In genomic region chr2:230738924-230739323, GRCh38 we compare ENCODE assay signal across 1 cellular context.
TF ChIP-seq lines count a peak whose summit lies in the region.

No MANE protein-coding gene starts in this region.

TF ChIP-seq in HepG2, 621 proteins besides CTCF, POLR2A, EP300 and RAD21 (continued from another document and continues in another):
- TF ChIP-seq E2F1 (CRISPR knock-in tag; IDR thresholded peaks at IDR 0.05) (no peak), ARNT (IDR thresholded peaks at IDR 0.05) (no peak), TCF12 (IDR thresholded peaks at IDR 0.05) (no peak), TCF12 (CRISPR knock-in tag; IDR thresholded peaks at IDR 0.05) (peak; percentile 44; the same call in 1 of the 2 replicates), ZNF224 (CRISPR knock-in tag; IDR thresholded peaks at IDR 0.05) (no peak), ARID5B (CRISPR knock-in tag; IDR thresholded peaks at IDR 0.05) (peak; percentile 99), ZNF614 (CRISPR knock-in tag; IDR thresholded peaks at IDR 0.05; ENCODE audit: borderline replicate concordance) (peak; percentile 25; the same call in 1 of the 2 replicates), RFX5 (IDR thresholded peaks at IDR 0.05; ENCODE audit: low read depth, low read length) (no peak), PPARG (CRISPR knock-in tag; conservative IDR thresholded peaks at IDR 0.05) (peak; percentile 95), ZFP36L1 (CRISPR knock-in tag; IDR thresholded peaks at IDR 0.05) (no peak), ZNF790 (CRISPR knock-in tag; IDR thresholded peaks at IDR 0.05; ENCODE audit: borderline replicate concordance) (no peak), ZC3H13 (CRISPR knock-in tag; IDR thresholded peaks at IDR 0.05) (no peak), JUND (CRISPR knock-in tag; IDR thresholded peaks at IDR 0.05) (no peak), SATB2 (CRISPR knock-in tag; IDR thresholded peaks at IDR 0.05) (no peak), ZNF251 (CRISPR knock-in tag; IDR thresholded peaks at IDR 0.05) (no peak), ZNF556 (CRISPR knock-in tag; IDR thresholded peaks at IDR 0.05; ENCODE audit: borderline replicate concordance) (no peak; the same call in 1 of the 2 replicates), CAMTA2 (CRISPR knock-in tag; IDR thresholded peaks at IDR 0.05; ENCODE audit: borderline replicate concordance) (no peak), NR0B2 (CRISPR knock-in tag; IDR thresholded peaks at IDR 0.05) (no peak), CBFB (CRISPR knock-in tag; IDR thresholded peaks at IDR 0.05) (peak; percentile 82; the same call in 1 of the 2 replicates), TAF15 (IDR thresholded peaks at IDR 0.05; ENCODE audit: low read depth, low read length, poor library complexity, severe bottlenecking) (no peak), ZNF142 (CRISPR knock-in tag; IDR thresholded peaks at IDR 0.05) (no peak), NFATC3 (CRISPR knock-in tag; IDR thresholded peaks at IDR 0.05) (no peak)
- TF ChIP-seq, protein P1, sequence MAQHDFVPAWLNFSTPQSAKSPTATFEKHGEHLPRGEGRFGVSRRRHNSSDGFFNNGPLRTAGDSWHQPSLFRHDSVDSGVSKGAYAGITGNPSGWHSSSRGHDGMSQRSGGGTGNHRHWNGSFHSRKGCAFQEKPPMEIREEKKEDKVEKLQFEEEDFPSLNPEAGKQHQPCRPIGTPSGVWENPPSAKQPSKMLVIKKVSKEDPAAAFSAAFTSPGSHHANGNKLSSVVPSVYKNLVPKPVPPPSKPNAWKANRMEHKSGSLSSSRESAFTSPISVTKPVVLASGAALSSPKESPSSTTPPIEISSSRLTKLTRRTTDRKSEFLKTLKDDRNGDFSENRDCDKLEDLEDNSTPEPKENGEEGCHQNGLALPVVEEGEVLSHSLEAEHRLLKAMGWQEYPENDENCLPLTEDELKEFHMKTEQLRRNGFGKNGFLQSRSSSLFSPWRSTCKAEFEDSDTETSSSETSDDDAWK (CRISPR knock-in tag; IDR thresholded peaks at IDR 0.05), result no peak
- TF ChIP-seq, protein P2, sequence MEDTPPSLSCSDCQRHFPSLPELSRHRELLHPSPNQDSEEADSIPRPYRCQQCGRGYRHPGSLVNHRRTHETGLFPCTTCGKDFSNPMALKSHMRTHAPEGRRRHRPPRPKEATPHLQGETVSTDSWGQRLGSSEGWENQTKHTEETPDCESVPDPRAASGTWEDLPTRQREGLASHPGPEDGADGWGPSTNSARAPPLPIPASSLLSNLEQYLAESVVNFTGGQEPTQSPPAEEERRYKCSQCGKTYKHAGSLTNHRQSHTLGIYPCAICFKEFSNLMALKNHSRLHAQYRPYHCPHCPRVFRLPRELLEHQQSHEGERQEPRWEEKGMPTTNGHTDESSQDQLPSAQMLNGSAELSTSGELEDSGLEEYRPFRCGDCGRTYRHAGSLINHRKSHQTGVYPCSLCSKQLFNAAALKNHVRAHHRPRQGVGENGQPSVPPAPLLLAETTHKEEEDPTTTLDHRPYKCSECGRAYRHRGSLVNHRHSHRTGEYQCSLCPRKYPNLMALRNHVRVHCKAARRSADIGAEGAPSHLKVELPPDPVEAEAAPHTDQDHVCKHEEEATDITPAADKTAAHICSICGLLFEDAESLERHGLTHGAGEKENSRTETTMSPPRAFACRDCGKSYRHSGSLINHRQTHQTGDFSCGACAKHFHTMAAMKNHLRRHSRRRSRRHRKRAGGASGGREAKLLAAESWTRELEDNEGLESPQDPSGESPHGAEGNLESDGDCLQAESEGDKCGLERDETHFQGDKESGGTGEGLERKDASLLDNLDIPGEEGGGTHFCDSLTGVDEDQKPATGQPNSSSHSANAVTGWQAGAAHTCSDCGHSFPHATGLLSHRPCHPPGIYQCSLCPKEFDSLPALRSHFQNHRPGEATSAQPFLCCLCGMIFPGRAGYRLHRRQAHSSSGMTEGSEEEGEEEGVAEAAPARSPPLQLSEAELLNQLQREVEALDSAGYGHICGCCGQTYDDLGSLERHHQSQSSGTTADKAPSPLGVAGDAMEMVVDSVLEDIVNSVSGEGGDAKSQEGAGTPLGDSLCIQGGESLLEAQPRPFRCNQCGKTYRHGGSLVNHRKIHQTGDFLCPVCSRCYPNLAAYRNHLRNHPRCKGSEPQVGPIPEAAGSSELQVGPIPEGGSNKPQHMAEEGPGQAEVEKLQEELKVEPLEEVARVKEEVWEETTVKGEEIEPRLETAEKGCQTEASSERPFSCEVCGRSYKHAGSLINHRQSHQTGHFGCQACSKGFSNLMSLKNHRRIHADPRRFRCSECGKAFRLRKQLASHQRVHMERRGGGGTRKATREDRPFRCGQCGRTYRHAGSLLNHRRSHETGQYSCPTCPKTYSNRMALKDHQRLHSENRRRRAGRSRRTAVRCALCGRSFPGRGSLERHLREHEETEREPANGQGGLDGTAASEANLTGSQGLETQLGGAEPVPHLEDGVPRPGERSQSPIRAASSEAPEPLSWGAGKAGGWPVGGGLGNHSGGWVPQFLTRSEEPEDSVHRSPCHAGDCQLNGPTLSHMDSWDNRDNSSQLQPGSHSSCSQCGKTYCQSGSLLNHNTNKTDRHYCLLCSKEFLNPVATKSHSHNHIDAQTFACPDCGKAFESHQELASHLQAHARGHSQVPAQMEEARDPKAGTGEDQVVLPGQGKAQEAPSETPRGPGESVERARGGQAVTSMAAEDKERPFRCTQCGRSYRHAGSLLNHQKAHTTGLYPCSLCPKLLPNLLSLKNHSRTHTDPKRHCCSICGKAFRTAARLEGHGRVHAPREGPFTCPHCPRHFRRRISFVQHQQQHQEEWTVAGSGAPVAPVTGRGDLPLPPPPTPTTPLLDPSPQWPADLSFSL (CRISPR knock-in tag; IDR thresholded peaks at IDR 0.05), result no peak
- TF ChIP-seq, protein P3, sequence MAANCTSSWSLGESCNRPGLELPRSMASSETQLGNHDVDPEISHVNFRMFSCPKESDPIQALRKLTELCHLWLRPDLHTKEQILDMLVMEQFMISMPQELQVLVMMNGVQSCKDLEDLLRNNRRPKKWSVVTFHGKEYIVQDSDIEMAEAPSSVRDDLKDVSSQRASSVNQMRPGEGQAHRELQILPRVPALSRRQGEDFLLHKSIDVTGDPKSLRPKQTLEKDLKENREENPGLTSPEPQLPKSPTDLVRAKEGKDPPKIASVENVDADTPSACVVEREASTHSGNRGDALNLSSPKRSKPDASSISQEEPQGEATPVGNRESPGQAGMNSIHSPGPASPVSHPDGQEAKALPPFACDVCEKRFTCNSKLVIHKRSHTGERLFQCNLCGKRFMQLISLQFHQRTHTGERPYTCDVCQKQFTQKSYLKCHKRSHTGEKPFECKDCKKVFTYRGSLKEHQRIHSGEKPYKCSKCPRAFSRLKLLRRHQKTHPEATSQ (CRISPR knock-in tag; IDR thresholded peaks at IDR 0.05; ENCODE audit: borderline replicate concordance), result no peak
- TF ChIP-seq, protein P4, sequence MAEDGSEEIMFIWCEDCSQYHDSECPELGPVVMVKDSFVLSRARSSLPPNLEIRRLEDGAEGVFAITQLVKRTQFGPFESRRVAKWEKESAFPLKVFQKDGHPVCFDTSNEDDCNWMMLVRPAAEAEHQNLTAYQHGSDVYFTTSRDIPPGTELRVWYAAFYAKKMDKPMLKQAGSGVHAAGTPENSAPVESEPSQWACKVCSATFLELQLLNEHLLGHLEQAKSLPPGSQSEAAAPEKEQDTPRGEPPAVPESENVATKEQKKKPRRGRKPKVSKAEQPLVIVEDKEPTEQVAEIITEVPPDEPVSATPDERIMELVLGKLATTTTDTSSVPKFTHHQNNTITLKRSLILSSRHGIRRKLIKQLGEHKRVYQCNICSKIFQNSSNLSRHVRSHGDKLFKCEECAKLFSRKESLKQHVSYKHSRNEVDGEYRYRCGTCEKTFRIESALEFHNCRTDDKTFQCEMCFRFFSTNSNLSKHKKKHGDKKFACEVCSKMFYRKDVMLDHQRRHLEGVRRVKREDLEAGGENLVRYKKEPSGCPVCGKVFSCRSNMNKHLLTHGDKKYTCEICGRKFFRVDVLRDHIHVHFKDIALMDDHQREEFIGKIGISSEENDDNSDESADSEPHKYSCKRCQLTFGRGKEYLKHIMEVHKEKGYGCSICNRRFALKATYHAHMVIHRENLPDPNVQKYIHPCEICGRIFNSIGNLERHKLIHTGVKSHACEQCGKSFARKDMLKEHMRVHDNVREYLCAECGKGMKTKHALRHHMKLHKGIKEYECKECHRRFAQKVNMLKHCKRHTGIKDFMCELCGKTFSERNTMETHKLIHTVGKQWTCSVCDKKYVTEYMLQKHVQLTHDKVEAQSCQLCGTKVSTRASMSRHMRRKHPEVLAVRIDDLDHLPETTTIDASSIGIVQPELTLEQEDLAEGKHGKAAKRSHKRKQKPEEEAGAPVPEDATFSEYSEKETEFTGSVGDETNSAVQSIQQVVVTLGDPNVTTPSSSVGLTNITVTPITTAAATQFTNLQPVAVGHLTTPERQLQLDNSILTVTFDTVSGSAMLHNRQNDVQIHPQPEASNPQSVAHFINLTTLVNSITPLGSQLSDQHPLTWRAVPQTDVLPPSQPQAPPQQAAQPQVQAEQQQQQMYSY (CRISPR knock-in tag; IDR thresholded peaks at IDR 0.05), result no peak
